In genomic region chr2:129457277-129457818, GRCh38 we compare ENCODE assay signal across 26 cellular contexts.
"Had no signal": no experiment of that assay in that cellular context is flagged by ENCODE, and none has a peak within 500 bp of the region (broad histone marks: within the 10 kb centered on the region; RNA-seq: fewer than 3 reads in every experiment).

No MANE protein-coding gene starts in this region.

- H3K4me1 ChIP-seq: left ventricle myocardium inferior, neural progenitor cell, pancreas, right atrium auricular region, right lobe of liver, suprapubic skin, tibial artery, upper lobe of right lung had no signal

- H3K36me3 ChIP-seq: left ventricle myocardium inferior, neural progenitor cell, neutrophil, pancreas, right atrium auricular region, right lobe of liver, suprapubic skin, thoracic aorta, tibial artery, upper lobe of right lung had no signal

- H3K9me3 ChIP-seq: left ventricle myocardium inferior, neutrophil, pancreas, right atrium auricular region, right lobe of liver, suprapubic skin, thoracic aorta, tibial artery, upper lobe of right lung had no signal

- H3K27ac ChIP-seq: left ventricle myocardium inferior, neural progenitor cell, neutrophil, pancreas, right atrium auricular region, right lobe of liver, skin epidermis, suprapubic skin, thoracic aorta, tibial artery, upper lobe of right lung had no signal

- H3K27me3 ChIP-seq: neutrophil, pancreas, right atrium auricular region, right lobe of liver, suprapubic skin, tibial artery, upper lobe of right lung had no signal

- ATAC-seq: natural killer cell; pancreas; right lobe of liver; stimulated activated naive B cell treated with anti-CD40 and anti-IgM and Interleukin-4, amounts not matched to agents 10 μg/mL and 1 μg/mL and 100 μg/mL, for 72 hours; upper lobe of right lung had no signal

- DNase-seq: head of caudate nucleus; hippocampal formation; immature natural killer cell; left ventricle myocardium inferior; mesendoderm; naive B cell; natural killer cell; nephron progenitor cell; occipital lobe; pancreas; right lobe of liver; stimulated activated CD4-positive, alpha-beta T cell treated with anti-CD3 and anti-CD28 coated beads, Interleukin-12 subunit alpha, Interleukin-12 subunit beta, amount 100 ng/mL, for 4 hours; stimulated activated CD4-positive, alpha-beta T cell treated with anti-CD3 and anti-CD28 coated beads, Interleukin-15, amount 100 ng/mL, for 24 hours; stimulated activated CD4-positive, alpha-beta T cell treated with anti-CD3 and anti-CD28 coated beads, Interleukin-2, amount 100 ng/mL, for 24 hours; stimulated activated CD4-positive, alpha-beta T cell treated with anti-CD3 and anti-CD28 coated beads, Interleukin-4, amount 100 ng/mL, for 1 hour; stimulated activated naive B cell treated with anti-CD40 and anti-IgM and Interleukin-4, amounts not matched to agents 10 μg/mL and 1 μg/mL and 100 μg/mL, for 72 hours; tibial artery; trophoblast cell; upper lobe of right lung had no signal

- H3K4me3 ChIP-seq: left ventricle myocardium inferior, lung, neural progenitor cell, pancreas, right atrium auricular region, right lobe of liver, skin epidermis, suprapubic skin, thoracic aorta, tibial artery, upper lobe of right lung had no signal
